Comparison of ENCODE assay signal across 8 cellular contexts in the genomic region with DNA sequence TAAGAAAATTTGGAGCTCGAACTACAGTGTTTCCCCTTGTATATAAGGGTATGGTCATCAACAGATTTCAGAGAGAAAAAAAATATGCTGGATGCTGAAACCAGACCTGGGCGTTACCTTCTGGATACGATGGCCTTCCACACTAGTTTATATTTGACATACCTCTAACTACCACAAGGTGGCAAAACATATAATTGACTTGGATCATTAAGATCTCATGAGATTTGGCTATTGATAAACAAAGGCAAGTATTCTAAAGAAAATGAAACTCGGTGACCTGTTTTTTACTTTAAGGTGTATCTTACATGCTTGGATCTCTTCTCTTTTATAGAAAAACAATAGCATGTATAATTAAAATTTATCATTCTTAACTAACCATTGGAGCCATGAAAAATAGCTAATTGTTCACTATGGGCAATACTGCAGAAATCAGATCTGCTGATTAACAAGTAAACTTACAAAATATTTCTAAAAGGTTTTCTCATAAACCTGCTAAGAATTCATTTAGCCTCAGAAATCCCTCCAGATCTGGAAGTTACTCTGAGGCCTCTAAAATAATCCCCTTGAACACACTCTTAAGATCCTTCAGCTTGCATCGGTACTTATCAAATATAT.
DNase-seq lines count a peak whose midpoint lies in the region; ATAC-seq and TF ChIP-seq lines count a peak whose summit lies in the region.

No MANE protein-coding gene starts in this region.

- TF ChIP-seq POLR2A in body of pancreas (IDR thresholded peaks at IDR 0.05) = no peak
- TF ChIP-seq POLR2A in thyroid gland (IDR thresholded peaks at IDR 0.05) = no peak

- H3K4me3 ChIP-seq in body of pancreas (no peak overlapping the region), thyroid gland (replicated peaks in 1 of 3) (no peak overlapping the region)

- no peaks in the 10 kb centered on the region for H3K27me3 ChIP-seq in body of pancreas
- no peaks in the 10 kb centered on the region for H3K27me3 ChIP-seq in thyroid gland

- WGBS in body of pancreas, 2 donors = 43 to 50% methylated on average over 5 of the region's 5 CpGs
- WGBS in thyroid gland, 2 donors = 55 to 58% methylated on average over 5 of the region's 5 CpGs

- H3K4me1 ChIP-seq in body of pancreas (no peaks in the 10 kb centered on the region), thyroid gland (no peaks in the 10 kb centered on the region)

- no peak for DNase-seq in activated T-cell treated with anti-CD3 and anti-CD28 coated beads, Interleukin-2, amount 50 U/mL, for 4 hours
- no peak for DNase-seq in activated T-cell treated with anti-CD3 and anti-CD28 coated beads, Interleukin-2, amount 50 U/mL, for 48 hours
- DNase-seq in body of pancreas = no peak
- no peak for DNase-seq in thyroid gland
- no peak for DNase-seq in NCI-H2107 (lab: John Stamatoyannopoulos, UW)

- no peaks in the 10 kb centered on the region for H3K36me3 Mint-ChIP-seq in activated T-cell treated with anti-CD3 and anti-CD28 coated beads, Interleukin-2, amount 50 U/mL, for 4 hours (ENCODE audit: insufficient read depth)

- H3K4me3 Mint-ChIP-seq in activated T-cell treated with anti-CD3 and anti-CD28 coated beads, Interleukin-2, amount 50 U/mL, for 4 hours = no peak overlapping the region

- TF ChIP-seq CTCF in body of pancreas (IDR thresholded peaks at IDR 0.05) = peak in 6 of 7 experiments; percentile 15 to 35 (median 26)
- peak in 4 of 6 experiments; percentile 4 to 42 (median 28) for TF ChIP-seq CTCF in thyroid gland (IDR thresholded peaks at IDR 0.05)

- H3K36me3 ChIP-seq in body of pancreas (replicated peaks in 1 of 2; ENCODE audit: insufficient read depth in 1 of 2, low read depth in 2 of 2) = no peaks in the 10 kb centered on the region
- no peaks in the 10 kb centered on the region for H3K36me3 ChIP-seq in thyroid gland

- peaks cover 2% of the 10 kb centered on the region for H3K4me1 Mint-ChIP-seq in activated T-cell treated with anti-CD3 and anti-CD28 coated beads, Interleukin-2, amount 50 U/mL, for 4 hours (ENCODE audit: low read depth)

- intact Hi-C loops in body of pancreas (cut with DNase I) = no loop called here
- intact Hi-C loops in thyroid gland (cut with DNase I) = loop anchor here (10.0 kb wide), 1 partner anchor 147 kb away; no protein-coding TSS in a partner anchor

- peaks cover 3% of the 10 kb centered on the region for H3K27me3 Mint-ChIP-seq in activated T-cell treated with anti-CD3 and anti-CD28 coated beads, Interleukin-2, amount 50 U/mL, for 4 hours (ENCODE audit: low read depth)

- no peak overlapping the region for H3K27ac ChIP-seq in body of pancreas
- H3K27ac ChIP-seq in thyroid gland = no peak overlapping the region

- no peaks in the 10 kb centered on the region for H3K9me3 Mint-ChIP-seq in activated T-cell treated with anti-CD3 and anti-CD28 coated beads, Interleukin-2, amount 50 U/mL, for 4 hours

- peak; percentile 37 to 58 for ATAC-seq in activated T-cell treated with anti-CD3 and anti-CD28 coated beads, Interleukin-2, amount 50 U/mL, for 4 hours
- peak; percentile 90 for ATAC-seq in HG03159 (IDR thresholded peaks at IDR 0.05; ENCODE audit: unreplicated experiment)
- ATAC-seq in body of pancreas = no peak
- no peak for ATAC-seq in GM21737 (IDR thresholded peaks at IDR 0.05; ENCODE audit: unreplicated experiment)
- no peak for ATAC-seq in GM18870 (IDR thresholded peaks at IDR 0.05; ENCODE audit: unreplicated experiment)

- H3K9me3 ChIP-seq in body of pancreas = no peaks in the 10 kb centered on the region
- no peaks in the 10 kb centered on the region for H3K9me3 ChIP-seq in thyroid gland

Comparison
In these comparisons a context has a peak if more than half of its experiments do, and no peak if none do; other contexts are left out.
1. ATAC-seq: peak in activated T-cell treated with anti-CD3 and anti-CD28 coated beads, Interleukin-2, amount 50 U/mL, for 4 hours (2 of 2) and HG03159 (single experiment); none in body of pancreas (single experiment), GM21737 (single experiment) and GM18870 (single experiment).